In genomic region chr16:8905168-8905762, GRCh38 we compare ENCODE assay signal across 10 cellular contexts. TPM values are rescaled to one million over a fixed set of nuclear protein-coding genes. Genes with fewer than 3 reads are reported as not detected.
DNase-seq lines count a peak whose midpoint lies in the region; ATAC-seq, FAIRE-seq and TF ChIP-seq lines count a peak whose summit lies in the region.
"Had no signal": no experiment of that assay in that cellular context is flagged by ENCODE, and none has a peak within 500 bp of the region (broad histone marks: within the 10 kb centered on the region; RNA-seq: fewer than 3 reads in every experiment).

No MANE protein-coding gene starts in this region.

- no peaks in the 10 kb centered on the region for H3K27me3 Mint-ChIP-seq in stimulated activated memory B cell treated with anti-CD40 and anti-IgM and Interleukin-4, amounts not matched to agents 10 μg/mL and 1 μg/mL and 100 μg/mL, for 72 hours
- H3K27me3 Mint-ChIP-seq: stimulated activated naive CD8-positive, alpha-beta T cell treated with anti-CD3 and anti-CD28 coated beads, Interleukin-15, Interleukin-2, amounts not matched to agents 100 ng/mL and 50 ng/mL, for 24 hours had no signal

- no peak for FAIRE-seq in A549 (lab: Jason Lieb, UNC)

- H3K4me3 ChIP-seq in A549 = no peak overlapping the region
- no peak overlapping the region for H3K4me3 ChIP-seq in dorsolateral prefrontal cortex

- TF ChIP-seq RAD21 in A549 (conservative IDR thresholded peaks at IDR 0.05 in 1 of 2, IDR thresholded peaks at IDR 0.05 in 1 of 2) = peak; percentile 57 to 73

- intact Hi-C loops in dorsolateral prefrontal cortex (cut with DNase I) = no loop called here

- WGBS in A549 (ENCODE audit: missing lambda C conversion rate) = 80% methylated on average over 13 of the region's 13 CpGs

- TF ChIP-seq EP300 in A549 (IDR thresholded peaks at IDR 0.05) = no peak

- no peak overlapping the region for H3K4me2 ChIP-seq in A549

- CTCF ChIA-PET in A549 (lab: Yijun Ruan, JAX) = interaction anchor here (0.8 to 3.0 kb wide), 13 partner anchors 9 to 220 kb away, joined by 3 to 20 read pairs (median 3); no protein-coding TSS in a partner anchor

- POLR2A ChIA-PET in A549 (lab: Yijun Ruan, JAX) = no interaction called here

- peak; percentile 36 to 69 for DNase-seq in A549 (ENCODE audit: low read depth in 1 of 2, low spot score in 1 of 2)
- no peak for DNase-seq in GM10266 (ENCODE audit: extremely low spot score)
- DNase-seq in NCI-H524 (lab: John Stamatoyannopoulos, UW) = peak; percentile 16 to 63
- DNase-seq in dorsolateral prefrontal cortex = no peak

- TF ChIP-seq CTCF in A549 (IDR thresholded peaks at IDR 0.05) (peak; percentile 27), GM10266 (IDR thresholded peaks at IDR 0.05; ENCODE audit: control insufficient read depth, insufficient read depth, low read depth, missing control alignments) (peak; percentile 53), dorsolateral prefrontal cortex (IDR thresholded peaks at IDR 0.05 in 54 of 56, conservative IDR thresholded peaks at IDR 0.05 in 2 of 56; ENCODE audit: low read depth in 1 of 56, partially characterized antibody in 56 of 56) (peak in 30 of 56 donors; percentile 11 to 42 (median 22))

- no peak overlapping the region for H3K27ac Mint-ChIP-seq in stimulated activated memory B cell treated with anti-CD40 and anti-IgM and Interleukin-4, amounts not matched to agents 10 μg/mL and 1 μg/mL and 100 μg/mL, for 72 hours
- H3K27ac Mint-ChIP-seq: stimulated activated naive CD8-positive, alpha-beta T cell treated with anti-CD3 and anti-CD28 coated beads, Interleukin-15, Interleukin-2, amounts not matched to agents 100 ng/mL and 50 ng/mL, for 24 hours had no signal

- H3K9me3 ChIP-seq in A549 = no peaks in the 10 kb centered on the region

- no peak overlapping the region for H3K4me3 Mint-ChIP-seq in stimulated activated memory B cell treated with anti-CD40 and anti-IgM and Interleukin-4, amounts not matched to agents 10 μg/mL and 1 μg/mL and 100 μg/mL, for 72 hours
- H3K4me3 Mint-ChIP-seq: stimulated activated naive CD8-positive, alpha-beta T cell treated with anti-CD3 and anti-CD28 coated beads, Interleukin-15, Interleukin-2, amounts not matched to agents 100 ng/mL and 50 ng/mL, for 24 hours had no signal

- H3K4me1 ChIP-seq in A549 = peaks cover 6% of the 10 kb centered on the region; the same call in 1 of the 3 replicates

- no peaks in the 10 kb centered on the region for H3K9me3 Mint-ChIP-seq in stimulated activated memory B cell treated with anti-CD40 and anti-IgM and Interleukin-4, amounts not matched to agents 10 μg/mL and 1 μg/mL and 100 μg/mL, for 72 hours
- H3K9me3 Mint-ChIP-seq: stimulated activated naive CD8-positive, alpha-beta T cell treated with anti-CD3 and anti-CD28 coated beads, Interleukin-15, Interleukin-2, amounts not matched to agents 100 ng/mL and 50 ng/mL, for 24 hours had no signal

- H3K27me3 ChIP-seq in dorsolateral prefrontal cortex = no peaks in the 10 kb centered on the region

- ATAC-seq in A549 = peak; percentile 87 to 89
- ATAC-seq in stimulated activated memory B cell treated with anti-CD40 and anti-IgM and Interleukin-4, amounts not matched to agents 10 μg/mL and 1 μg/mL and 100 μg/mL, for 72 hours = peak; percentile 65
- no peak for ATAC-seq in HG02981 (IDR thresholded peaks at IDR 0.05; ENCODE audit: unreplicated experiment)
- no peak for ATAC-seq in HG02763 (IDR thresholded peaks at IDR 0.05; ENCODE audit: unreplicated experiment)
- no peak for ATAC-seq in GM18520 (IDR thresholded peaks at IDR 0.05; ENCODE audit: unreplicated experiment)

- peaks cover 68% of the 10 kb centered on the region for H3K36me3 Mint-ChIP-seq in stimulated activated memory B cell treated with anti-CD40 and anti-IgM and Interleukin-4, amounts not matched to agents 10 μg/mL and 1 μg/mL and 100 μg/mL, for 72 hours

- no peak for TF ChIP-seq POLR2A in A549 (IDR thresholded peaks at IDR 0.05; ENCODE audit: low read length)

- H3K4me1 Mint-ChIP-seq in stimulated activated memory B cell treated with anti-CD40 and anti-IgM and Interleukin-4, amounts not matched to agents 10 μg/mL and 1 μg/mL and 100 μg/mL, for 72 hours = no peaks in the 10 kb centered on the region

- H3K27ac ChIP-seq in A549 = no peak overlapping the region
- H3K27ac ChIP-seq in dorsolateral prefrontal cortex = no peak overlapping the region
- H3K27ac ChIP-seq: epithelial cell of prostate had no signal

TF ChIP-seq in A549, 52 proteins besides CTCF, POLR2A, EP300 and RAD21:
- no peak for TF ChIP-seq CHD4 (IDR thresholded peaks at IDR 0.05; ENCODE audit: borderline replicate concordance)
- TF ChIP-seq SMC3 (IDR thresholded peaks at IDR 0.05) = peak; percentile 49; the same call in 2 of the 3 replicates
- TF ChIP-seq CEBPB (IDR thresholded peaks at IDR 0.05) = no peak
- no peak for TF ChIP-seq RARB (CRISPR knock-in tag; IDR thresholded peaks at IDR 0.05)

RNA-seq across cellular contexts. Expression of gene LITAFD, which starts 23.1 kb away (rescaled TPM):
- polyA plus RNA-seq in A549 (2011; rRNA removed) (not detected in 2 replicates), A549 (2017; fragmentation: RNase III; extraction: RNeasy Plus Mini Kit Qiagen cat#74134 plus additional on column Dnase treatment) (not detected in 3 replicates)
- not detected in 2 replicates for polyA plus RNA-seq in A549 (2012; cell fraction: cytosol; rRNA removed)
- not detected in 2 replicates for polyA plus RNA-seq in A549 (2012; cell fraction: nucleus; rRNA removed)
- not detected in 2 replicates for polyA minus RNA-seq in A549 (2011; rRNA and poly(A)+ RNA removed)
- 1 to 10 TPM in 1 of 120 experiments, under 1 TPM in 5, not detected in 114; 0.43 to 1.6 (median 0.72) TPM for total RNA-seq in dorsolateral prefrontal cortex

RNA-seq across cellular contexts. Expression of gene CARHSP1, which starts 36.5 kb away (rescaled TPM):
- polyA plus RNA-seq in A549 (2011; rRNA removed) (47.8 and 53.9 TPM in 2 replicates), A549 (2017; fragmentation: RNase III; extraction: RNeasy Plus Mini Kit Qiagen cat#74134 plus additional on column Dnase treatment) (137 to 173 TPM (median 172 TPM) in 3 replicates)
- 192 and 210 TPM in 2 replicates for polyA plus RNA-seq in A549 (2012; cell fraction: cytosol; rRNA removed)
- polyA plus RNA-seq in A549 (2012; cell fraction: nucleus; rRNA removed) = 104 and 147 TPM in 2 replicates
- polyA minus RNA-seq in A549 (2011; rRNA and poly(A)+ RNA removed) = 70.2 and 86.8 TPM in 2 replicates
- 10 to 100 TPM; 19.2 to 95.1 (median 46.3) TPM for total RNA-seq in dorsolateral prefrontal cortex

RNA-seq across cellular contexts. Expression of gene USP7, which starts 58.4 kb away (rescaled TPM):
- polyA plus RNA-seq in A549 (2011; rRNA removed) = 39.6 and 78.6 TPM in 2 replicates
- polyA plus RNA-seq in A549 (2012; cell fraction: cytosol; rRNA removed) = 9.1 and 9.3 TPM in 2 replicates
- polyA plus RNA-seq in A549 (2012; cell fraction: nucleus; rRNA removed) = 12.8 and 27.0 TPM in 2 replicates
- polyA plus RNA-seq in A549 (2017; fragmentation: RNase III; extraction: RNeasy Plus Mini Kit Qiagen cat#74134 plus additional on column Dnase treatment) = 65.7 to 66.6 TPM (median 65.9 TPM) in 3 replicates
- polyA minus RNA-seq in A549 (2011; rRNA and poly(A)+ RNA removed) = 122 and 194 TPM in 2 replicates
- total RNA-seq in dorsolateral prefrontal cortex = 100 to 1,000 TPM in 104 of 120 experiments, 10 to 100 TPM in 16; 82.3 to 157 (median 115) TPM

Comparison
In these comparisons a context has a peak if more than half of its experiments do, and no peak if none do; other contexts are left out.
1. ATAC-seq: peak in A549 (2 of 2) and stimulated activated memory B cell treated with anti-CD40 and anti-IgM and Interleukin-4, amounts not matched to agents 10 μg/mL and 1 μg/mL and 100 μg/mL, for 72 hours (single experiment); none in HG02981 (single experiment), HG02763 (single experiment) and GM18520 (single experiment).
2. DNase-seq: peak in A549 (2 of 2) and NCI-H524 (2 of 2); none in GM10266 (single experiment) and dorsolateral prefrontal cortex (0 of 10).
3. Peak in every context shown above with its lines, with median percentiles within 50 percentile points of each other: CTCF ChIP-seq.